ENCODE assay signal across 9 cellular contexts in the genomic region with DNA sequence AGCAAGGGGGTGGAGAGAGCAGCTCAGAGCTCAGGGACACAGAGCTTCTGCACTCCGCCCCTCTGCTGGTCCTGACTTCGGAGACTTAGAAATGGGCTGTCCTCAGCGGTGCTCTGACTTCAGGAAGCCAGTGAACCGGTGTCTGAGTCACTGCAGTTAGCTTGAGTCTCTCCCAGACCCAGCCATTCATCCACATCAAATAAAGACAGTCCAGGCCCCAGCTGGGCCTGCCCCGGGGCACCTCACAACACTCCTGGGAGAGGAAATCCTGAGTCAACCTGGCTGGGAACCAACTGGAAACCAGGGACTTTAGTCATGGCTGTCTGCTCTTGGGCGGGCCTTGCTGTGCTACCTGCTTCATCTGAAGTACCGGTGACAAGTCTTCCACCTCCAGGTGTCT. TPM values are rescaled to one million over a fixed set of nuclear protein-coding genes. Genes with fewer than 3 reads are reported as not detected.
DNase-seq lines count a peak whose midpoint lies in the region; ATAC-seq and TF ChIP-seq lines count a peak whose summit lies in the region.
"Had no signal": no experiment of that assay in that cellular context is flagged by ENCODE, and none has a peak within 500 bp of the region (broad histone marks: within the 10 kb centered on the region; RNA-seq: fewer than 3 reads in every experiment).

No MANE protein-coding gene starts in this region.

- H3K27ac ChIP-seq in adrenal gland (peak overlapping the region in 3 of 5 donors; percentile 3 to 73 (median 64)), thyroid gland (peak overlapping the region; percentile 78 to 90 (median 80))

- H3K27me3 ChIP-seq in adrenal gland (no peaks in the 10 kb centered on the region), kidney epithelial cell (ENCODE audit: control insufficient read depth, insufficient read depth, low read length) (no peaks in the 10 kb centered on the region), thyroid gland (no peaks in the 10 kb centered on the region)
- H3K27me3 ChIP-seq: heart right ventricle had no signal

- H3K4me1 ChIP-seq in adrenal gland (replicated peaks in 1 of 2) (peaks cover 0 to 13% of the 10 kb centered on the region in 2 donors), thyroid gland (peaks cover 14 to 39% of the 10 kb centered on the region in 2 donors)

- intact Hi-C loops in adrenal gland (cut with DNase I) (no loop called here), thyroid gland (cut with DNase I) (no loop called here)

- WGBS in adrenal gland, 4 donors, result 38 to 87% (median 47%) methylated on average over 2 to 7 of the region's 7 CpGs
- WGBS in thyroid gland, 2 donors, result 42 to 46% methylated on average over 4 to 6 of the region's 7 CpGs

- H3K36me3 ChIP-seq in adrenal gland (replicated peaks in 1 of 2) (no peaks in the 10 kb centered on the region), kidney epithelial cell (ENCODE audit: control insufficient read depth, insufficient read depth, low read length) (no peaks in the 10 kb centered on the region), thyroid gland (no peaks in the 10 kb centered on the region)
- H3K36me3 ChIP-seq: heart right ventricle had no signal

- TF ChIP-seq CTCF in adrenal gland (IDR thresholded peaks at IDR 0.05) (no peak), kidney epithelial cell (IDR thresholded peaks at IDR 0.05; ENCODE audit: insufficient read depth, low read length, poor library complexity, severe bottlenecking) (no peak), thyroid gland (IDR thresholded peaks at IDR 0.05) (no peak)

- DNase-seq in HPDE6-E6E7 (ENCODE audit: extremely low spot score) (peak; percentile 96), adrenal gland (peak; percentile 83 to 94 (median 91)), kidney epithelial cell (ENCODE audit: low read depth) (peak; percentile 100), thyroid gland (peak; percentile 96 to 97), T-helper 2 cell (no peak)
- no peak for DNase-seq in stimulated activated naive CD4-positive, alpha-beta T cell treated with Interleukin-2 at 50 U/mL for 16 hours (lab: John Stamatoyannopoulos, UW)
- DNase-seq: heart right ventricle had no signal

- TF ChIP-seq POLR2A in adrenal gland (IDR thresholded peaks at IDR 0.05) (no peak), thyroid gland (IDR thresholded peaks at IDR 0.05) (peak in 1 of 2 donors; percentile 25)

- H3K9me3 ChIP-seq in adrenal gland (replicated peaks in 1 of 3), result no peaks in the 10 kb centered on the region
- no peaks in the 10 kb centered on the region for H3K9me3 ChIP-seq in thyroid gland

- no peak overlapping the region for H3K4me3 ChIP-seq in adrenal gland
- peak overlapping the region; percentile 34 for H3K4me3 ChIP-seq in kidney epithelial cell (ENCODE audit: low read depth, low read length)
- H3K4me3 ChIP-seq in thyroid gland (replicated peaks in 1 of 3), result no peak overlapping the region
- H3K4me3 ChIP-seq: heart right ventricle, K562 had no signal

- ATAC-seq in GM21360 (IDR thresholded peaks at IDR 0.05; ENCODE audit: unreplicated experiment), result no peak
- ATAC-seq: K562 had no signal

RNA-seq across cellular contexts. Expression of a gene that starts 5.4 kb away (rescaled TPM):
- under 1 TPM in 2 of 8 donors, not detected in 6; 0.18 to 0.53 TPM for total RNA-seq in adrenal gland
- under 1 TPM in 1 of 3 donors, not detected in 2; 0.08 TPM for polyA plus RNA-seq in adrenal gland
- total RNA-seq in kidney epithelial cell, result 68.5 and 69.1 TPM in 2 replicates
- total RNA-seq in thyroid gland, result 10 to 100 TPM; 11.1 to 17.2 (median 13.4) TPM
- polyA plus RNA-seq: K562 had no signal

Comparison
In these comparisons a context has a peak if more than half of its experiments do, and no peak if none do; other contexts are left out.
1. DNase-seq: peak in HPDE6-E6E7 (single experiment), adrenal gland (7 of 7), kidney epithelial cell (single experiment) and thyroid gland (2 of 2); none in stimulated activated naive CD4-positive, alpha-beta T cell treated with Interleukin-2 at 50 U/mL for 16 hours (single experiment) and T-helper 2 cell (0 of 5).
2. RNA of a gene that starts 5.4 kb away (total RNA-seq): 68.5 to 69.1 TPM in kidney epithelial cell and 11.1 to 17.2 TPM in thyroid gland; 0.18 to 0.53 TPM in adrenal gland; every median in the first group is over 4 times any median in the second.